Comparison of ENCODE assay signal across 15 cellular contexts in genomic region chr3:177131927-177132636, GRCh38.
DNase-seq lines count a peak whose midpoint lies in the region; ATAC-seq and TF ChIP-seq lines count a peak whose summit lies in the region.
"Had no signal": no experiment of that assay in that cellular context is flagged by ENCODE, and none has a peak within 500 bp of the region (broad histone marks: within the 10 kb centered on the region; RNA-seq: fewer than 3 reads in every experiment).

No MANE protein-coding gene starts in this region.

- peaks cover 4% of the 10 kb centered on the region for H3K4me1 ChIP-seq in hepatocyte (ENCODE audit: insufficient read depth)
- H3K4me1 ChIP-seq in PC-9 (replicated peaks; ENCODE audit: insufficient read depth), result peaks cover 6% of the 10 kb centered on the region
- H3K4me1 ChIP-seq in HAP-1, result peaks cover 3% of the 10 kb centered on the region; the same call in 1 of the 2 replicates

- H3K79me2 ChIP-seq in hepatocyte, result peaks cover 99% of the 10 kb centered on the region
- peaks cover 98% of the 10 kb centered on the region for H3K79me2 ChIP-seq in PC-9 (ENCODE audit: low read depth)

- peak overlapping the region; percentile 3 for H3K27ac Mint-ChIP-seq in CD4-positive, alpha-beta T cell
- H3K27ac Mint-ChIP-seq: activated CD4-positive, alpha-beta T cell treated with anti-CD3 and anti-CD28 coated beads, Interleukin-2, amount 10 ng/mL, durations not matched to agents 7 days and 5 days had no signal

- DNase-seq in CD4-positive, alpha-beta T cell, result no peak
- DNase-seq in NCI-H524 (lab: John Stamatoyannopoulos, UW), result peak; percentile 12 to 77
- no peak for DNase-seq in hepatocyte (ENCODE audit: low spot score)
- DNase-seq in GOT3 (lab: John Stamatoyannopoulos, UW), result no peak
- no peak for DNase-seq in PC-9
- no peak for DNase-seq in brain microvascular endothelial cell
- DNase-seq in HAP-1 (ENCODE audit: low spot score in 2 of 2), result no peak
- DNase-seq: activated CD4-positive, alpha-beta T cell treated with anti-CD3 and anti-CD28 coated beads, Interleukin-2, amount 10 ng/mL, durations not matched to agents 7 days and 5 days; activated naive CD4-positive, alpha-beta T cell; erythroblast; hypothalamus; left ventricle myocardium inferior; Peyer's patch; tibial artery had no signal

- H3K27me3 Mint-ChIP-seq in CD4-positive, alpha-beta T cell, result no peaks in the 10 kb centered on the region
- H3K27me3 Mint-ChIP-seq: activated CD4-positive, alpha-beta T cell treated with anti-CD3 and anti-CD28 coated beads, Interleukin-2, amount 10 ng/mL, durations not matched to agents 7 days and 5 days had no signal

- H4K20me1 ChIP-seq in hepatocyte (ENCODE audit: insufficient read depth, poor library complexity, severe bottlenecking) (peaks cover 77% of the 10 kb centered on the region), PC-9 (ENCODE audit: insufficient read depth) (peaks cover 74% of the 10 kb centered on the region)

- H3K27me3 ChIP-seq in CD4-positive, alpha-beta T cell (ENCODE audit: control insufficient read depth, insufficient read depth, low read length), result no peaks in the 10 kb centered on the region
- H3K27me3 ChIP-seq in hepatocyte, result no peaks in the 10 kb centered on the region
- no peaks in the 10 kb centered on the region for H3K27me3 ChIP-seq in PC-9 (ENCODE audit: insufficient read depth, low read depth)
- no peaks in the 10 kb centered on the region for H3K27me3 ChIP-seq in brain microvascular endothelial cell (replicated peaks)
- H3K27me3 ChIP-seq in HAP-1 (ENCODE audit: low read depth), result no peaks in the 10 kb centered on the region
- H3K27me3 ChIP-seq: Peyer's patch, tibial artery had no signal

- H3K36me3 Mint-ChIP-seq in CD4-positive, alpha-beta T cell (ENCODE audit: low read depth), result peaks cover 48% of the 10 kb centered on the region

- no peak overlapping the region for H3K4me3 Mint-ChIP-seq in CD4-positive, alpha-beta T cell
- H3K4me3 Mint-ChIP-seq: activated CD4-positive, alpha-beta T cell treated with anti-CD3 and anti-CD28 coated beads, Interleukin-2, amount 10 ng/mL, durations not matched to agents 7 days and 5 days had no signal

- CTCF ChIA-PET in CD4-positive, alpha-beta T cell (lab: Charles Lee), result no interaction called here
- CTCF ChIA-PET in PC-9 (lab: Charles Lee), result no interaction called here

- in situ Hi-C loops in brain microvascular endothelial cell (cut with HindIII; ENCODE audit: low pct_ligation_motif_present, low sequenced_read_pairs), result no loop called here
- in situ Hi-C loops in HAP-1 (cut with MboI; ENCODE audit: low sequenced_read_pairs), result no loop called here

- H3K27ac ChIP-seq in CD4-positive, alpha-beta T cell (ENCODE audit: low read depth, low read length), result no peak overlapping the region
- H3K27ac ChIP-seq in hepatocyte (peak overlapping the region; percentile 32), PC-9 (no peak overlapping the region), brain microvascular endothelial cell (no peak overlapping the region)
- H3K27ac ChIP-seq: left ventricle myocardium inferior, Peyer's patch, tibial artery had no signal

- H2AFZ ChIP-seq in hepatocyte (no peak overlapping the region), PC-9 (no peak overlapping the region)

- 65% methylated on average over 6 of the region's 6 CpGs for WGBS in hepatocyte (ENCODE audit: low lambda C conversion rate, missing lambda C conversion rate)

- H3K36me3 ChIP-seq in hepatocyte (replicated peaks; ENCODE audit: insufficient read depth, low read depth) (no peaks in the 10 kb centered on the region), PC-9 (ENCODE audit: low read depth) (peaks cover 54% of the 10 kb centered on the region), brain microvascular endothelial cell (replicated peaks) (no peaks in the 10 kb centered on the region), HAP-1 (replicated peaks) (no peaks in the 10 kb centered on the region; the same call in none of the 2 replicates)
- H3K36me3 ChIP-seq: Peyer's patch, tibial artery had no signal

- peaks cover 58% of the 10 kb centered on the region for H3F3A ChIP-seq in PC-9 (ENCODE audit: insufficient read depth, low read depth)

- no peaks in the 10 kb centered on the region for H3K9me3 ChIP-seq in CD4-positive, alpha-beta T cell (ENCODE audit: control insufficient read depth, low read length)
- no peaks in the 10 kb centered on the region for H3K9me3 ChIP-seq in hepatocyte (ENCODE audit: low read depth)
- H3K9me3 ChIP-seq in PC-9 (ENCODE audit: insufficient read depth, low read depth), result peaks cover 9% of the 10 kb centered on the region; the same call in 1 of the 2 replicates
- H3K9me3 ChIP-seq in HAP-1, result no peaks in the 10 kb centered on the region
- H3K9me3 ChIP-seq: left ventricle myocardium inferior, Peyer's patch, tibial artery had no signal

- no peak overlapping the region for H3K4me3 ChIP-seq in hepatocyte
- H3K4me3 ChIP-seq in PC-9, result no peak overlapping the region
- no peak overlapping the region for H3K4me3 ChIP-seq in brain microvascular endothelial cell (ENCODE audit: low read depth, low read length)
- H3K4me3 ChIP-seq in HAP-1, result no peak overlapping the region
- H3K4me3 ChIP-seq: left ventricle myocardium inferior, Peyer's patch, tibial artery had no signal

- peaks cover 77% of the 10 kb centered on the region for H3K4me1 Mint-ChIP-seq in CD4-positive, alpha-beta T cell (ENCODE audit: low read depth)

- POLR2A ChIA-PET in CD4-positive, alpha-beta T cell (lab: Charles Lee), result interaction anchor here (0.9 to 1.0 kb wide), 3 partner anchors 13 to 22 kb away, joined by 3 to 4 read pairs (median 3); no protein-coding TSS in a partner anchor
- POLR2A ChIA-PET in PC-9 (lab: Charles Lee; ENCODE audit: unreplicated experiment), result no interaction called here

- intact Hi-C loops in CD4-positive, alpha-beta T cell (cut with DNase I, micrococcal nuclease), result no loop called here
- intact Hi-C loops in PC-9 (cut with micrococcal nuclease; ENCODE audit: unreplicated experiment), result no loop called here

- H3K9me3 Mint-ChIP-seq in CD4-positive, alpha-beta T cell, result no peaks in the 10 kb centered on the region
- H3K9me3 Mint-ChIP-seq: activated CD4-positive, alpha-beta T cell treated with anti-CD3 and anti-CD28 coated beads, Interleukin-2, amount 10 ng/mL, durations not matched to agents 7 days and 5 days had no signal

- no TSS peak for BruUV-seq in PC-9 (replicated peaks; lab: Mats Ljungman, UMichigan)

- no peak for ATAC-seq in CD4-positive, alpha-beta T cell (ENCODE audit: poor library complexity)
- ATAC-seq in GM18502 (IDR thresholded peaks at IDR 0.05; ENCODE audit: poor library complexity, unreplicated experiment), result peak; percentile 58

- TF ChIP-seq CTCF in CD4-positive, alpha-beta T cell (IDR thresholded peaks at IDR 0.05), result no peak
- no peak for TF ChIP-seq CTCF in hepatocyte (IDR thresholded peaks at IDR 0.05; ENCODE audit: poor library complexity)
- no peak for TF ChIP-seq CTCF in PC-9 (conservative IDR thresholded peaks at IDR 0.05)
- TF ChIP-seq CTCF in brain microvascular endothelial cell (IDR thresholded peaks at IDR 0.05; ENCODE audit: low read depth, low read length, missing control alignments), result no peak

- no peaks in the 10 kb centered on the region for H3K9me2 ChIP-seq in hepatocyte (replicated peaks; ENCODE audit: insufficient read depth)
- no peaks in the 10 kb centered on the region for H3K9me2 ChIP-seq in PC-9 (ENCODE audit: insufficient read depth)

- H3K4me2 ChIP-seq in hepatocyte (no peak overlapping the region), PC-9 (no peak overlapping the region)

Comparison
In these comparisons a context has a peak if more than half of its experiments do, and no peak if none do; other contexts are left out.
1. DNase-seq: peak in NCI-H524 (2 of 2); none in CD4-positive, alpha-beta T cell (0 of 10), hepatocyte (single experiment), GOT3 (single experiment), PC-9 (0 of 2), brain microvascular endothelial cell (single experiment) and HAP-1 (0 of 2).